18 cellular contexts compared by ENCODE assay signal in genomic region chr13:98406475-98406874, GRCh38.
"Had no signal": no experiment of that assay in that cellular context is flagged by ENCODE, and none has a peak within 500 bp of the region (broad histone marks: within the 10 kb centered on the region; RNA-seq: fewer than 3 reads in every experiment).

No MANE protein-coding gene starts in this region.

- DNase-seq: activated CD4-positive, alpha-beta T cell treated with anti-CD3 and anti-CD28 coated beads, Interleukin-2, amount 10 ng/mL, durations not matched to agents 24 days and 14 days; activated CD8-positive, alpha-beta memory T cell treated with anti-CD3 and anti-CD28 coated beads, Interleukin-2, amount 50 U/mL, for 4 hours; activated CD8-positive, alpha-beta T cell treated with anti-CD3 and anti-CD28 coated beads, Interleukin-2, amount 10 ng/mL, durations not matched to agents 7 days and 5 days; activated gamma-delta T cell treated with Interleukin-2 at 50 U/mL for 16 hours; activated naive CD8-positive, alpha-beta T cell treated with anti-CD3 and anti-CD28 coated beads for 36 hours; activated T-cell treated with anti-CD3 and anti-CD28 coated beads, Interleukin-2, amount 50 U/mL, for 72 hours; amygdala; effector CD8-positive, alpha-beta T cell; foreskin fibroblast; glutamatergic neuron; hypothalamus; kidney; mesendoderm; natural killer cell; stimulated activated naive CD8-positive, alpha-beta T cell treated with anti-CD3 and anti-CD28 coated beads, Interleukin-15, Interleukin-2, amounts not matched to agents 100 U/mL and 50 U/mL, for 24 hours; trophoblast cell; WERI-Rb-1 had no signal

- H3K27ac ChIP-seq: WERI-Rb-1 had no signal

- ATAC-seq: activated CD8-positive, alpha-beta T cell treated with anti-CD3 and anti-CD28 coated beads, Interleukin-2, amount 10 ng/mL, durations not matched to agents 7 days and 5 days; activated T-cell treated with anti-CD3 and anti-CD28 coated beads, Interleukin-2, amount 50 U/mL, for 72 hours; natural killer cell; sciatic nerve; stimulated activated naive CD8-positive, alpha-beta T cell treated with anti-CD3 and anti-CD28 coated beads, Interleukin-15, Interleukin-2, amounts not matched to agents 100 U/mL and 50 U/mL, for 24 hours had no signal

- H3K4me3 Mint-ChIP-seq: activated CD4-positive, alpha-beta T cell treated with anti-CD3 and anti-CD28 coated beads, Interleukin-2, amount 10 ng/mL, durations not matched to agents 24 days and 14 days; activated CD8-positive, alpha-beta T cell treated with anti-CD3 and anti-CD28 coated beads, Interleukin-2, amount 10 ng/mL, durations not matched to agents 7 days and 5 days; activated naive CD8-positive, alpha-beta T cell treated with anti-CD3 and anti-CD28 coated beads for 36 hours; activated T-cell treated with anti-CD3 and anti-CD28 coated beads, Interleukin-2, amount 50 U/mL, for 72 hours; natural killer cell had no signal

- H3K27me3 Mint-ChIP-seq: activated naive CD8-positive, alpha-beta T cell treated with anti-CD3 and anti-CD28 coated beads for 36 hours had no signal

- H3K36me3 Mint-ChIP-seq: activated naive CD8-positive, alpha-beta T cell treated with anti-CD3 and anti-CD28 coated beads for 36 hours; natural killer cell had no signal

- H3K27ac Mint-ChIP-seq: activated CD4-positive, alpha-beta T cell treated with anti-CD3 and anti-CD28 coated beads, Interleukin-2, amount 10 ng/mL, durations not matched to agents 24 days and 14 days; activated CD8-positive, alpha-beta T cell treated with anti-CD3 and anti-CD28 coated beads, Interleukin-2, amount 10 ng/mL, durations not matched to agents 7 days and 5 days; activated naive CD8-positive, alpha-beta T cell treated with anti-CD3 and anti-CD28 coated beads for 36 hours; activated T-cell treated with anti-CD3 and anti-CD28 coated beads, Interleukin-2, amount 50 U/mL, for 72 hours; natural killer cell had no signal

- H3K4me1 Mint-ChIP-seq: activated CD4-positive, alpha-beta T cell treated with anti-CD3 and anti-CD28 coated beads, Interleukin-2, amount 10 ng/mL, durations not matched to agents 24 days and 14 days had no signal

- H3K9me3 Mint-ChIP-seq: activated CD4-positive, alpha-beta T cell treated with anti-CD3 and anti-CD28 coated beads, Interleukin-2, amount 10 ng/mL, durations not matched to agents 24 days and 14 days; activated naive CD8-positive, alpha-beta T cell treated with anti-CD3 and anti-CD28 coated beads for 36 hours; activated T-cell treated with anti-CD3 and anti-CD28 coated beads, Interleukin-2, amount 50 U/mL, for 72 hours; natural killer cell had no signal
